Comparison of ENCODE assay signal across 15 cellular contexts in genomic region chr3:184570501-184570900, GRCh38. TPM values are rescaled to one million over a fixed set of nuclear protein-coding genes. Genes with fewer than 3 reads are reported as not detected.
"Had no signal": no experiment of that assay in that cellular context is flagged by ENCODE, and none has a peak within 500 bp of the region (broad histone marks: within the 10 kb centered on the region; RNA-seq: fewer than 3 reads in every experiment).

No MANE protein-coding gene starts in this region.

- H3K9me3 ChIP-seq: lower lobe of right lung, SJSA1 had no signal

- H3K27ac Mint-ChIP-seq: activated naive CD4-positive, alpha-beta T cell treated with anti-CD3 and anti-CD28 coated beads, Interleukin-2, amount 50 U/mL, for 24 hours; stimulated activated naive CD8-positive, alpha-beta T cell treated with anti-CD3 and anti-CD28 coated beads, Interleukin-15, amount 100 ng/mL, for 72 hours had no signal

- H3K36me3 ChIP-seq: SJSA1 had no signal

- ATAC-seq: left colon; lower lobe of right lung; naive thymus-derived CD8-positive, alpha-beta T cell; sciatic nerve; stimulated activated naive CD8-positive, alpha-beta T cell treated with anti-CD3 and anti-CD28 coated beads, Interleukin-15, amount 100 ng/mL, for 72 hours had no signal

- DNase-seq: activated CD4-positive, alpha-beta T cell treated with anti-CD3 and anti-CD28 coated beads, Interleukin-2, amount 50 U/mL, for 48 hours; activated effector memory CD4-positive, alpha-beta T cell treated with anti-CD3 and anti-CD28 coated beads, Interleukin-2, amount 50 U/mL, for 16 hours; activated T-cell treated with anti-CD3 and anti-CD28 coated beads, Interleukin-2, amount 50 U/mL, for 48 hours; dermis blood vessel endothelial cell; head of caudate nucleus; lower lobe of right lung; naive thymus-derived CD8-positive, alpha-beta T cell; stimulated activated naive CD8-positive, alpha-beta T cell treated with anti-CD3 and anti-CD28 coated beads, Interleukin-15, amount 100 ng/mL, for 72 hours; T-helper 9 cell had no signal

- H3K9me3 Mint-ChIP-seq: activated naive CD4-positive, alpha-beta T cell treated with anti-CD3 and anti-CD28 coated beads, Interleukin-2, amount 50 U/mL, for 24 hours; naive thymus-derived CD8-positive, alpha-beta T cell; stimulated activated naive CD8-positive, alpha-beta T cell treated with anti-CD3 and anti-CD28 coated beads, Interleukin-15, amount 100 ng/mL, for 72 hours had no signal

- H3K4me3 ChIP-seq: SJSA1 had no signal

- H3K27me3 ChIP-seq: SJSA1 had no signal

- H3K36me3 Mint-ChIP-seq: activated naive CD4-positive, alpha-beta T cell treated with anti-CD3 and anti-CD28 coated beads, Interleukin-2, amount 50 U/mL, for 24 hours had no signal

- FAIRE-seq: frontal cortex had no signal

- H3K27ac ChIP-seq: SJSA1 had no signal

RNA-seq across cellular contexts. Expression of gene EPHB3, which starts 8.9 kb away (rescaled TPM):
- total RNA-seq: naive thymus-derived CD8-positive, alpha-beta T cell; pulmonary artery endothelial cell had no signal
